Comparison of ENCODE assay signal across 25 cellular contexts in genomic region chr21:22364163-22364562, GRCh38.
DNase-seq lines count a peak whose midpoint lies in the region; ATAC-seq, FAIRE-seq and TF ChIP-seq lines count a peak whose summit lies in the region.
"Had no signal": no experiment of that assay in that cellular context is flagged by ENCODE, and none has a peak within 500 bp of the region (broad histone marks: within the 10 kb centered on the region; RNA-seq: fewer than 3 reads in every experiment).

No MANE protein-coding gene starts in this region.

- H3K4me3 ChIP-seq in HepG2 (replicated peaks in 1 of 3; ENCODE audit: insufficient read depth in 1 of 3, low read depth in 2 of 3, low read length in 3 of 3) (no peak overlapping the region), right lobe of liver (no peak overlapping the region), PC-3 (ENCODE audit: low read length) (no peak overlapping the region)
- H3K4me3 ChIP-seq: BLaER1, GM12878 had no signal

- H3K27me3 ChIP-seq in HepG2 (ENCODE audit: control insufficient read depth in 1 of 2, insufficient read depth in 2 of 2, low read length in 2 of 2) (no peaks in the 10 kb centered on the region), right lobe of liver (no peaks in the 10 kb centered on the region), PC-3 (ENCODE audit: low read length) (no peaks in the 10 kb centered on the region)
- H3K27me3 ChIP-seq: BE2C, BLaER1 had no signal

- TF ChIP-seq CTCF in HepG2 (CRISPR knock-in tag; IDR thresholded peaks at IDR 0.05) (no peak), right lobe of liver (IDR thresholded peaks at IDR 0.05) (no peak), PC-3 (conservative IDR thresholded peaks at IDR 0.05; ENCODE audit: low read depth, low read length) (no peak)

- H3K4me1 ChIP-seq in HepG2 (ENCODE audit: insufficient read depth, low read length) = no peaks in the 10 kb centered on the region
- no peaks in the 10 kb centered on the region for H3K4me1 ChIP-seq in right lobe of liver
- H3K4me1 ChIP-seq in PC-3 (ENCODE audit: insufficient read depth, low read length) = no peaks in the 10 kb centered on the region
- H3K4me1 ChIP-seq: BE2C, BLaER1 had no signal

- H3K9ac ChIP-seq in HepG2 (ENCODE audit: insufficient read depth, low read depth, low read length) (no peak overlapping the region), PC-3 (ENCODE audit: low read length) (no peak overlapping the region)
- H3K9ac ChIP-seq: BLaER1 had no signal

- in situ Hi-C loops in HepG2 (cut with HindIII; ENCODE audit: extremely low pct_ligation_motif_present, low pct_unique_long_range_greater_than_20kb) = no loop called here

- TF ChIP-seq RAD21 in HepG2 (CRISPR knock-in tag; IDR thresholded peaks at IDR 0.05) = no peak

- H3F3A ChIP-seq in PC-3 (ENCODE audit: low read length, unreplicated experiment) = no peaks in the 10 kb centered on the region

- H3K9me3 ChIP-seq in HepG2 (ENCODE audit: low read length) (peaks cover 64% of the 10 kb centered on the region), right lobe of liver (no peaks in the 10 kb centered on the region), PC-3 (ENCODE audit: low read length) (no peaks in the 10 kb centered on the region; the same call in 1 of the 2 replicates)
- H3K9me3 ChIP-seq: BE2C, BLaER1 had no signal

- CTCF ChIA-PET in HepG2 (lab: Yijun Ruan, JAX; ENCODE audit: low intra/inter-chr PET ratio, low total read pairs) = no interaction called here
- CTCF ChIA-PET in PC-3 (lab: Charles Lee) = no interaction called here

- intact Hi-C loops in HepG2 (cut with micrococcal nuclease; ENCODE audit: unreplicated experiment) (no loop called here), right lobe of liver (cut with DNase I) (no loop called here), PC-3 (cut with micrococcal nuclease) (no loop called here)

- POLR2A ChIA-PET in HepG2 (lab: Yijun Ruan, JAX) (no interaction called here), PC-3 (lab: Charles Lee; ENCODE audit: unreplicated experiment) (no interaction called here)

- H3K4me2 ChIP-seq in HepG2 (ENCODE audit: low read depth, low read length) (no peak overlapping the region), PC-3 (ENCODE audit: low read length) (no peak overlapping the region)
- H3K4me2 ChIP-seq: BLaER1 had no signal

- H3K9me2 ChIP-seq in PC-3 (replicated peaks; ENCODE audit: low read length) = no peaks in the 10 kb centered on the region

- no TSS peak for BruUV-seq in HepG2 (replicated peaks; lab: Mats Ljungman, UMichigan)
- no TSS peak for BruUV-seq in PC-3 (replicated peaks; lab: Mats Ljungman, UMichigan)

- H2AFZ ChIP-seq in HepG2 (ENCODE audit: low read length) = no peak overlapping the region
- H2AFZ ChIP-seq in PC-3 (ENCODE audit: low read length) = 0 out of 2 replicates have a peak overlapping the region, but pooled peaks have one; percentile 23

- no peak for ATAC-seq in HepG2
- no peak for ATAC-seq in right lobe of liver
- no peak for ATAC-seq in PC-3
- ATAC-seq: GM12878 had no signal

- H3K36me3 ChIP-seq in HepG2 (replicated peaks in 1 of 2; ENCODE audit: control insufficient read depth in 1 of 2, insufficient read depth in 2 of 2, low read length in 2 of 2) = no peaks in the 10 kb centered on the region
- H3K36me3 ChIP-seq in right lobe of liver = no peaks in the 10 kb centered on the region
- H3K36me3 ChIP-seq in PC-3 (ENCODE audit: low read depth, low read length) = no peaks in the 10 kb centered on the region
- H3K36me3 ChIP-seq: BE2C, BLaER1 had no signal

- H3K79me2 ChIP-seq in HepG2 (ENCODE audit: insufficient read depth, low read length) = no peaks in the 10 kb centered on the region
- no peaks in the 10 kb centered on the region for H3K79me2 ChIP-seq in PC-3 (ENCODE audit: low read length)

- H4K20me1 ChIP-seq in HepG2 (ENCODE audit: insufficient read depth, low read length) = no peaks in the 10 kb centered on the region
- H4K20me1 ChIP-seq in PC-3 (ENCODE audit: low read length) = no peaks in the 10 kb centered on the region
- H4K20me1 ChIP-seq: BLaER1 had no signal

- TF ChIP-seq POLR2A in HepG2 (IDR thresholded peaks at IDR 0.05; ENCODE audit: insufficient read depth in 1 of 2, low read depth in 2 of 2, low read length in 2 of 2) = no peak
- TF ChIP-seq POLR2A in right lobe of liver (IDR thresholded peaks at IDR 0.05) = no peak
- TF ChIP-seq POLR2A in H54 (IDR thresholded peaks at IDR 0.05; ENCODE audit: low read depth, low read length) = no peak
- TF ChIP-seq POLR2A in GM12892 (IDR thresholded peaks at IDR 0.05; ENCODE audit: low read depth, low read length) = no peak

- DNase-seq in HepG2 (ENCODE audit: low spot score) (no peak), right lobe of liver (no peak), H54 (ENCODE audit: insufficient read length, low spot score) (no peak), PC-3 (no peak), DMS53 treated with DMSO at 0.1 percent for 48 hours (lab: John Stamatoyannopoulos, UW; ENCODE audit: unreplicated experiment) (no peak), iPS-NIHi7 (ENCODE audit: extremely low spot score) (no peak), GM12892 (ENCODE audit: insufficient read length) (no peak)
- DNase-seq: ACHN; BE2C; C1 segment of cervical spinal cord; CD4-positive, alpha-beta memory T cell; CD4-positive, CD25-positive, alpha-beta regulatory T cell; CD8-positive, alpha-beta memory T cell; COR-L47; DMS 273 treated with DMSO at 0.1 percent for 48 hours; DMS153; DMS53; DMS79 treated with DMSO at 0.1 percent for 48 hours; EL; GDM1 had no signal

- TF ChIP-seq EP300 in HepG2 (IDR thresholded peaks at IDR 0.05; ENCODE audit: low read depth in 2 of 2, low read length in 2 of 2) = no peak
- no peak for TF ChIP-seq EP300 in HepG2 (CRISPR knock-in tag; IDR thresholded peaks at IDR 0.05; ENCODE audit: borderline replicate concordance)

- H3K27ac ChIP-seq in HepG2 (ENCODE audit: extremely low read length, insufficient read depth, low read length) (no peak overlapping the region), right lobe of liver (no peak overlapping the region), PC-3 (ENCODE audit: low read length) (no peak overlapping the region)
- H3K27ac ChIP-seq: 22Rv1, BLaER1 had no signal

- FAIRE-seq in HepG2 (lab: Jason Lieb, UNC) (no peak), H54 (lab: Jason Lieb, UNC) (peak; percentile 6), colon (lab: Jason Lieb, UNC) (peak; percentile 47), GM12892 (lab: Jason Lieb, UNC) (no peak)
- FAIRE-seq: GM12878, GM19239 had no signal

- whole genome bisulfite sequencing in HepG2 (ENCODE audit: low lambda C conversion rate) = 54% methylated on average over 5 of the region's 5 CpGs
- WGBS in right lobe of liver (ENCODE audit: insufficient coverage, low coverage, low lambda C conversion rate, missing lambda C conversion rate) = 92% methylated on average over 5 of the region's 5 CpGs

TF ChIP-seq in HepG2, 621 proteins besides CTCF, POLR2A, EP300 and RAD21:
- peak; percentile 40 to 88 for TF ChIP-seq MAFK (conservative IDR thresholded peaks at IDR 0.05 in 1 of 2, IDR thresholded peaks at IDR 0.05 in 1 of 2; ENCODE audit: low read length in 2 of 2)
- TF ChIP-seq MAFF (IDR thresholded peaks at IDR 0.05; ENCODE audit: low read depth, low read length) = peak; percentile 75
- TF ChIP-seq, protein P1, sequence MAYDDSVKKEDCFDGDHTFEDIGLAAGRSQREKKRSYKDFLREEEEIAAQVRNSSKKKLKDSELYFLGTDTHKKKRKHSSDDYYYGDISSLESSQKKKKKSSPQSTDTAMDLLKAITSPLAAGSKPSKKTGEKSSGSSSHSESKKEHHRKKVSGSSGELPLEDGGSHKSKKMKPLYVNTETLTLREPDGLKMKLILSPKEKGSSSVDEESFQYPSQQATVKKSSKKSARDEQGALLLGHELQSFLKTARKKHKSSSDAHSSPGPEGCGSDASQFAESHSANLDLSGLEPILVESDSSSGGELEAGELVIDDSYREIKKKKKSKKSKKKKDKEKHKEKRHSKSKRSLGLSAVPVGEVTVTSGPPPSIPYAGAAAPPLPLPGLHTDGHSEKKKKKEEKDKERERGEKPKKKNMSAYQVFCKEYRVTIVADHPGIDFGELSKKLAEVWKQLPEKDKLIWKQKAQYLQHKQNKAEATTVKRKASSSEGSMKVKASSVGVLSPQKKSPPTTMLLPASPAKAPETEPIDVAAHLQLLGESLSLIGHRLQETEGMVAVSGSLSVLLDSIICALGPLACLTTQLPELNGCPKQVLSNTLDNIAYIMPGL (CRISPR knock-in tag; IDR thresholded peaks at IDR 0.05; ENCODE audit: borderline replicate concordance in 1 of 2, low read depth in 1 of 2) = no peak
